Comparison of ENCODE assay signal across 11 cellular contexts in genomic region chr3:132657869-132658747, GRCh38. TPM values are rescaled to one million over a fixed set of nuclear protein-coding genes. Genes with fewer than 3 reads are reported as not detected.
DNase-seq lines count a peak whose midpoint lies in the region; ATAC-seq and TF ChIP-seq lines count a peak whose summit lies in the region.
"Had no signal": no experiment of that assay in that cellular context is flagged by ENCODE, and none has a peak within 500 bp of the region (broad histone marks: within the 10 kb centered on the region; RNA-seq: fewer than 3 reads in every experiment).

No MANE protein-coding gene starts in this region.

- no peak for ATAC-seq in CD4-positive, CD25-positive, alpha-beta regulatory T cell (ENCODE audit: low read depth in 2 of 2)
- no peak for ATAC-seq in GM19395 (IDR thresholded peaks at IDR 0.05; ENCODE audit: unreplicated experiment)
- ATAC-seq: activated CD4-positive, CD25-positive, alpha-beta regulatory T cell treated with anti-CD3 and anti-CD28 coated beads, Interleukin-2, amount 50 U/mL, for 24 hours had no signal

- no peak overlapping the region for H2AK5ac ChIP-seq in mesendoderm (ENCODE audit: low read length)

- H3K9me3 Mint-ChIP-seq in CD4-positive, CD25-positive, alpha-beta regulatory T cell = no peaks in the 10 kb centered on the region
- no peaks in the 10 kb centered on the region for H3K9me3 Mint-ChIP-seq in nephron

- H2BK120ac ChIP-seq in mesendoderm (ENCODE audit: low read depth, low read length) = no peak overlapping the region

- intact Hi-C loops in mammary epithelial cell (cut with micrococcal nuclease) = no loop called here

- peaks cover 6% of the 10 kb centered on the region for H3K36me3 Mint-ChIP-seq in CD4-positive, CD25-positive, alpha-beta regulatory T cell
- H3K36me3 Mint-ChIP-seq in nephron (ENCODE audit: low read depth) = peaks cover 3% of the 10 kb centered on the region

- H3K4ac ChIP-seq in mesendoderm (ENCODE audit: low read depth, low read length) = no peak overlapping the region

- H3K79me2 ChIP-seq in mammary epithelial cell (ENCODE audit: insufficient read depth, low read length) = peaks cover 83% of the 10 kb centered on the region
- peaks cover 10% of the 10 kb centered on the region for H3K79me2 ChIP-seq in mesendoderm (ENCODE audit: control insufficient read depth, insufficient read depth, low read length)

- no peak overlapping the region for H2BK15ac ChIP-seq in mesendoderm (replicated peaks; ENCODE audit: low read depth)

- no peaks in the 10 kb centered on the region for H3K9me3 ChIP-seq in CD4-positive, CD25-positive, alpha-beta regulatory T cell (ENCODE audit: control insufficient read depth in 2 of 2, low read length in 2 of 2)
- no peaks in the 10 kb centered on the region for H3K9me3 ChIP-seq in mammary epithelial cell (replicated peaks; ENCODE audit: insufficient read depth, low read length)

- peak overlapping the region; percentile 97 to 100 (median 98) for H3K4me3 Mint-ChIP-seq in CD4-positive, CD25-positive, alpha-beta regulatory T cell
- peak overlapping the region; percentile 97 to 99 (median 98) for H3K4me3 Mint-ChIP-seq in nephron

- no peaks in the 10 kb centered on the region for H4K20me1 ChIP-seq in mammary epithelial cell (ENCODE audit: insufficient read depth, low read length)

- H3K4me1 Mint-ChIP-seq in CD4-positive, CD25-positive, alpha-beta regulatory T cell = peaks cover 37 to 60% (median 38%) of the 10 kb centered on the region in 4 donors
- H3K4me1 Mint-ChIP-seq in nephron = peaks cover 32% of the 10 kb centered on the region

- peak overlapping the region; percentile 96 for H3K4me3 ChIP-seq in CD4-positive, CD25-positive, alpha-beta regulatory T cell (ENCODE audit: low read depth, low read length)
- H3K4me3 ChIP-seq in mammary epithelial cell (replicated peaks in 1 of 3; ENCODE audit: insufficient read depth in 1 of 3, low read depth in 2 of 3, low read length in 3 of 3) (peak overlapping the region; percentile 69 to 99 (median 93)), mesendoderm (ENCODE audit: low read length) (no peak overlapping the region)

- CTCF ChIA-PET in mammary epithelial cell (lab: Charles Lee; ENCODE audit: low non-redundant PET) = no interaction called here

- no peak for DNase-seq in CD4-positive, CD25-positive, alpha-beta regulatory T cell
- DNase-seq in HuH-7 (ENCODE audit: low spot score) (peak; percentile 25), mammary epithelial cell (no peak), NOMO-1 treated with DMSO at 0.1 percent for 48 hours (lab: John Stamatoyannopoulos, UW; ENCODE audit: unreplicated experiment) (no peak), mesendoderm (no peak), HCEC 1CT (no peak)
- DNase-seq: effector CD4-positive, alpha-beta T cell; GDM1 had no signal

- no peak overlapping the region for H2BK5ac ChIP-seq in mesendoderm (ENCODE audit: low read length)

- WGBS in mammary epithelial cell (ENCODE audit: low coverage, missing lambda C conversion rate) = 83% methylated on average over 7 of the region's 8 CpGs
- WGBS in mesendoderm (ENCODE audit: extremely low coverage, insufficient coverage, low lambda C conversion rate) = no CpG with 5 or more reads among the region's 8 CpGs

- H3K9ac ChIP-seq in mammary epithelial cell (ENCODE audit: insufficient read depth, low read length) (peak overlapping the region; percentile 8), mesendoderm (ENCODE audit: low read length) (no peak overlapping the region)

- H3K27ac Mint-ChIP-seq in CD4-positive, CD25-positive, alpha-beta regulatory T cell = peak overlapping the region in 1 of 3 donors; percentile 97
- H3K27ac Mint-ChIP-seq in nephron = peak overlapping the region; percentile 3 to 98 (median 10)

- H3K36me3 ChIP-seq in CD4-positive, CD25-positive, alpha-beta regulatory T cell (ENCODE audit: control insufficient read depth, insufficient read depth, low read length) = no peaks in the 10 kb centered on the region
- no peaks in the 10 kb centered on the region for H3K36me3 ChIP-seq in mammary epithelial cell (ENCODE audit: insufficient read depth, low read length)
- H3K36me3 ChIP-seq in mesendoderm (ENCODE audit: control insufficient read depth, insufficient read depth, low read length) = no peaks in the 10 kb centered on the region

- TF ChIP-seq CTCF in mammary epithelial cell (conservative IDR thresholded peaks at IDR 0.05 in 1 of 2, IDR thresholded peaks at IDR 0.05 in 1 of 2; ENCODE audit: extremely low read depth in 1 of 2, insufficient read depth in 1 of 2, low read depth in 1 of 2, low read length in 2 of 2) (no peak), nephron (IDR thresholded peaks at IDR 0.05; ENCODE audit: unreplicated experiment in 3 of 3) (no peak)

- no peak overlapping the region for H3K56ac ChIP-seq in mesendoderm (ENCODE audit: low read length)

- no peak overlapping the region for H3K23ac ChIP-seq in mesendoderm (ENCODE audit: low read length)

- H3K27ac ChIP-seq in CD4-positive, CD25-positive, alpha-beta regulatory T cell (ENCODE audit: insufficient read depth, low read length, poor library complexity, severe bottlenecking) = no peak overlapping the region
- H3K27ac ChIP-seq in mammary epithelial cell (ENCODE audit: insufficient read depth, low read depth, low read length) = peak overlapping the region; percentile 86
- H3K27ac ChIP-seq in mesendoderm (ENCODE audit: low read depth, low read length) = no peak overlapping the region

- peaks cover 38% of the 10 kb centered on the region for H3K4me1 ChIP-seq in CD4-positive, CD25-positive, alpha-beta regulatory T cell (ENCODE audit: control insufficient read depth, insufficient read depth, low read length, poor library complexity, severe bottlenecking)
- peaks cover 5% of the 10 kb centered on the region for H3K4me1 ChIP-seq in mammary epithelial cell (ENCODE audit: insufficient read depth, low read length)
- no peaks in the 10 kb centered on the region for H3K4me1 ChIP-seq in mesendoderm (ENCODE audit: control insufficient read depth, low read depth, low read length)

- dilution Hi-C loops in mammary epithelial cell (cut with HindIII; ENCODE audit: low sequenced_read_pairs) = no loop called here

- H4K8ac ChIP-seq in mesendoderm (ENCODE audit: low read depth, low read length) = no peak overlapping the region

- no peaks in the 10 kb centered on the region for H3K27me3 Mint-ChIP-seq in CD4-positive, CD25-positive, alpha-beta regulatory T cell
- no peaks in the 10 kb centered on the region for H3K27me3 Mint-ChIP-seq in nephron (ENCODE audit: low read depth)

- peaks cover 1% of the 10 kb centered on the region for H3K79me1 ChIP-seq in mesendoderm (ENCODE audit: low read length)

- H3K27me3 ChIP-seq in CD4-positive, CD25-positive, alpha-beta regulatory T cell (ENCODE audit: control insufficient read depth, insufficient read depth, low read length) = no peaks in the 10 kb centered on the region
- H3K27me3 ChIP-seq in mammary epithelial cell (ENCODE audit: insufficient read depth, low read length) (no peaks in the 10 kb centered on the region), mesendoderm (ENCODE audit: insufficient read depth, low read length, poor library complexity) (no peaks in the 10 kb centered on the region)

- in situ Hi-C loops in mammary epithelial cell (cut with MboI; ENCODE audit: low sequenced_read_pairs in 2 of 2) = no loop called here

- no peak overlapping the region for H3K18ac ChIP-seq in mesendoderm (ENCODE audit: low read length)

- no TSS peak for BruUV-seq in mammary epithelial cell (replicated peaks; lab: Mats Ljungman, UMichigan)

- H2AFZ ChIP-seq in mammary epithelial cell (ENCODE audit: low read depth, low read length) = no peak overlapping the region

- H3K4me2 ChIP-seq in mammary epithelial cell (ENCODE audit: insufficient read depth, low read depth, low read length) (peak overlapping the region; percentile 97), mesendoderm (ENCODE audit: low read length) (no peak overlapping the region)

- H4K5ac ChIP-seq in mesendoderm (ENCODE audit: low read length) = no peak overlapping the region

RNA-seq across cellular contexts. Expression of gene ACAD11, which starts 1.5 kb away (rescaled TPM):
- 27.5 TPM for total RNA-seq in CD4-positive, CD25-positive, alpha-beta regulatory T cell
- polyA plus RNA-seq in CD4-positive, CD25-positive, alpha-beta regulatory T cell = 1 to 10 TPM; 2.7 to 5.0 (median 4.0) TPM
- 10 to 100 TPM; 24.9 to 32.2 TPM for total RNA-seq in mammary epithelial cell
- polyA plus RNA-seq in mammary epithelial cell = 11.9 TPM
- polyA minus RNA-seq in mammary epithelial cell = 38.7 TPM
- 7.0 TPM for polyA plus RNA-seq in mesendoderm (2013, experiment 1 of 2)
- polyA plus RNA-seq in mesendoderm (2013, experiment 2 of 2) = 6.7 TPM

RNA-seq across cellular contexts. Expression of gene UBA5, which starts 2.0 kb away (rescaled TPM):
- 20.7 TPM for total RNA-seq in CD4-positive, CD25-positive, alpha-beta regulatory T cell
- polyA plus RNA-seq in CD4-positive, CD25-positive, alpha-beta regulatory T cell = 10 to 100 TPM; 25.2 to 34.4 (median 30.0) TPM
- 10 to 100 TPM; 29.2 to 38.6 TPM for total RNA-seq in mammary epithelial cell
- polyA plus RNA-seq in mammary epithelial cell = 17.8 TPM
- polyA minus RNA-seq in mammary epithelial cell = 7.0 TPM
- polyA plus RNA-seq in mesendoderm (2013, experiment 1 of 2) = 29.1 TPM
- polyA plus RNA-seq in mesendoderm (2013, experiment 2 of 2) = 29.3 TPM
